ENCODE assay signal across 2 cellular contexts in the genomic region with DNA sequence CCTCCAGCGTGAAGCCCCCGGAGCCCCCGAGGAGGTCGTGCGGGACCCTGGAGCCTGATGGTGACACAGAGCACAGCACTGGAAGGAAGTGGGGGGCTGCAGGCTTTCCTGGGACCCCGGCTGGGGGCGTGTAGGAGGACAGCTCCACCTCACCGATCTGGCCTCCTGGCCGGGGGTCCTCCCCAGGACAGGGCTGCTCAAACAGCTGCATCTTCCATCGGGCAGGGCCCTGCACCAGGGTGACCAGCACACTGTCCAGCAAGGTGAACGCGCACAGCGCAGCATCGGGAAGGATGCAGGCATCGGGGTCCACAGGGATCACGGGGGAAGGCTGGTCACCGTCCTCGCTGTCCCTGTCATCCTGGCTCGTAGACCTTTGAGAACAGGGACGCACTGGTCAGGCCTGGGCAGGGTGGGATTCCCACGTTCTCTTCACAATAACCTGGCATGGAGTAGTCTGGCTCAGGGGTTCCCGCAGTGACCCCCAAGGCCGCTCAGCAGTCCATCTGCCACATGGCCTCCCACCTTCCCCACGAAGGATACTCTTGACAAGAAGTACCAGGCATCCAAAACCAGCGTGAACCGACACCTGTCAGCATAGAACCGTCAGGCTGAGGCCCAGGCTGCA.
TF ChIP-seq lines count a peak whose summit lies in the region.

No MANE protein-coding gene starts in this region.

TF ChIP-seq in SK-N-SH, 30 proteins besides CTCF, POLR2A, EP300 and RAD21 (continued from another document):
- TF ChIP-seq, protein P1, sequence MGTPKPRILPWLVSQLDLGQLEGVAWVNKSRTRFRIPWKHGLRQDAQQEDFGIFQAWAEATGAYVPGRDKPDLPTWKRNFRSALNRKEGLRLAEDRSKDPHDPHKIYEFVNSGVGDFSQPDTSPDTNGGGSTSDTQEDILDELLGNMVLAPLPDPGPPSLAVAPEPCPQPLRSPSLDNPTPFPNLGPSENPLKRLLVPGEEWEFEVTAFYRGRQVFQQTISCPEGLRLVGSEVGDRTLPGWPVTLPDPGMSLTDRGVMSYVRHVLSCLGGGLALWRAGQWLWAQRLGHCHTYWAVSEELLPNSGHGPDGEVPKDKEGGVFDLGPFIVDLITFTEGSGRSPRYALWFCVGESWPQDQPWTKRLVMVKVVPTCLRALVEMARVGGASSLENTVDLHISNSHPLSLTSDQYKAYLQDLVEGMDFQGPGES (IDR thresholded peaks at IDR 0.05; ENCODE audit: low read depth, low read length): no peak
- TF ChIP-seq SMC3 (IDR thresholded peaks at IDR 0.05; ENCODE audit: low read depth, low read length) (no peak), RFX5 (IDR thresholded peaks at IDR 0.05; ENCODE audit: low read length) (no peak), RCOR1 (IDR thresholded peaks at IDR 0.05; ENCODE audit: low read length) (no peak), TCF12 (IDR thresholded peaks at IDR 0.05) (no peak), GATA2 (CRISPR knock-in tag; IDR thresholded peaks at IDR 0.05) (no peak), GABPA (IDR thresholded peaks at IDR 0.05; ENCODE audit: low read depth) (no peak), MAX (IDR thresholded peaks at IDR 0.05; ENCODE audit: low read depth) (no peak), FOXM1 (IDR thresholded peaks at IDR 0.05; ENCODE audit: low read depth) (no peak), JUND (IDR thresholded peaks at IDR 0.05) (no peak)
- TF ChIP-seq, protein P2, sequence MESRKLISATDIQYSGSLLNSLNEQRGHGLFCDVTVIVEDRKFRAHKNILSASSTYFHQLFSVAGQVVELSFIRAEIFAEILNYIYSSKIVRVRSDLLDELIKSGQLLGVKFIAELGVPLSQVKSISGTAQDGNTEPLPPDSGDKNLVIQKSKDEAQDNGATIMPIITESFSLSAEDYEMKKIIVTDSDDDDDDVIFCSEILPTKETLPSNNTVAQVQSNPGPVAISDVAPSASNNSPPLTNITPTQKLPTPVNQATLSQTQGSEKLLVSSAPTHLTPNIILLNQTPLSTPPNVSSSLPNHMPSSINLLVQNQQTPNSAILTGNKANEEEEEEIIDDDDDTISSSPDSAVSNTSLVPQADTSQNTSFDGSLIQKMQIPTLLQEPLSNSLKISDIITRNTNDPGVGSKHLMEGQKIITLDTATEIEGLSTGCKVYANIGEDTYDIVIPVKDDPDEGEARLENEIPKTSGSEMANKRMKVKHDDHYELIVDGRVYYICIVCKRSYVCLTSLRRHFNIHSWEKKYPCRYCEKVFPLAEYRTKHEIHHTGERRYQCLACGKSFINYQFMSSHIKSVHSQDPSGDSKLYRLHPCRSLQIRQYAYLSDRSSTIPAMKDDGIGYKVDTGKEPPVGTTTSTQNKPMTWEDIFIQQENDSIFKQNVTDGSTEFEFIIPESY (IDR thresholded peaks at IDR 0.05; ENCODE audit: borderline replicate concordance, low read depth): no peak

TF ChIP-seq in SK-N-SH treated with all-trans-retinoic acid at 6 μM for 48 hours, 23 proteins besides CTCF, POLR2A, EP300 and RAD21 (continued from another document):
- TF ChIP-seq PATZ1 (CRISPR knock-in tag; IDR thresholded peaks at IDR 0.05; ENCODE audit: borderline replicate concordance): no peak
